ENCODE assay signal across 8 cellular contexts in the genomic region with DNA sequence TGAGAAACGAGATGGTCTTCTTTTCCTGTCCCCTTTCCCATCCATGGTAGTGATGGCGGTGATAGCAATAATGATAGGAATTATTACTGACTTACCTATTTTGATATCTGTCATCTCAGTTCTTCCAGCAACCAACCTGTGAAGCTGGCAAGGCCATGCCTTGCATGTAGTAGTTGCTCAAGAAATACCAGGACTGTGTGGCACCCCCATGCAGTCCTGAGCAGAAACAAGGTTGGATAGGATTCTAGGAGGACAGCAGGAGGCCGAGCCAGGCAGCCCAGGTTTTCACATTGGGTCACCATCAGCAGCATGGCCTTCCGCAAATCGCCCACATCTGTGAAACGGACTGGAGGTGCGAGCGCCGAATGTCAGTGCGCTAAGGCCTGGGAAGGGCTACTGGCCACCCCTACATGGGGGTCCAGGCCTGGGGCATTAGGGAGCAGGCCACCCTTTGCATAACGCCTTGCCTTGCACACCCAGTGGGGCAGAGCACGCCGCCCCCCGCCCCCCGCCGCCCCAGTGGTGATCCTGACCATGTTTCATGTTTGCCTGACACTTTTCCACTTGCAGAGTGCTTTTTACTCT. TPM values are rescaled to one million over a fixed set of nuclear protein-coding genes. Genes with fewer than 3 reads are reported as not detected.
DNase-seq lines count a peak whose midpoint lies in the region; ATAC-seq and TF ChIP-seq lines count a peak whose summit lies in the region.

No MANE protein-coding gene starts in this region.

- no peak for ATAC-seq in body of pancreas
- no peak for ATAC-seq in upper lobe of left lung (ENCODE audit: low FRiP score in 2 of 2)
- ATAC-seq in GM18519 (IDR thresholded peaks at IDR 0.05; ENCODE audit: low FRiP score, unreplicated experiment) = no peak

- H3K9me3 Mint-ChIP-seq in activated naive CD4-positive, alpha-beta T cell treated with anti-CD3 and anti-CD28 coated beads, Interleukin-2, amount 10 ng/mL, durations not matched to agents 7 days and 5 days = no peaks in the 10 kb centered on the region

- H3K36me3 Mint-ChIP-seq in activated naive CD4-positive, alpha-beta T cell treated with anti-CD3 and anti-CD28 coated beads, Interleukin-2, amount 10 ng/mL, durations not matched to agents 7 days and 5 days = peaks cover 56% of the 10 kb centered on the region

- peaks cover 2% of the 10 kb centered on the region for H3F3A ChIP-seq in SK-N-SH (replicated peaks; ENCODE audit: insufficient read depth)

- no peaks in the 10 kb centered on the region for H3K27me3 Mint-ChIP-seq in activated naive CD4-positive, alpha-beta T cell treated with anti-CD3 and anti-CD28 coated beads, Interleukin-2, amount 10 ng/mL, durations not matched to agents 7 days and 5 days

- CTCF ChIA-PET in activated naive CD4-positive, alpha-beta T cell treated with anti-CD3 and anti-CD28 coated beads, Interleukin-2, amount 10 ng/mL, durations not matched to agents 7 days and 5 days (lab: Charles Lee) = interaction anchor here (0.9 to 3.3 kb wide), 7 partner anchors 9 to 49 kb away, joined by 3 to 22 read pairs (median 8); no protein-coding TSS in a partner anchor
- CTCF ChIA-PET in SK-N-SH (lab: Yijun Ruan, JAX) = interaction anchor here (1.0 to 10.0 kb wide), 3 partner anchors 34 to 77 kb away, joined by 3 to 274 read pairs (median 4); a partner anchor contains a TSS

- H2AFZ ChIP-seq in SK-N-SH (ENCODE audit: low read depth) = no peak overlapping the region

- H3K27ac Mint-ChIP-seq in activated naive CD4-positive, alpha-beta T cell treated with anti-CD3 and anti-CD28 coated beads, Interleukin-2, amount 10 ng/mL, durations not matched to agents 7 days and 5 days = peak overlapping the region; percentile 98

- no peaks in the 10 kb centered on the region for H3K9me3 ChIP-seq in body of pancreas
- H3K9me3 ChIP-seq in muscle layer of duodenum (ENCODE audit: control insufficient read depth in 1 of 2, low read length in 2 of 2) = no peaks in the 10 kb centered on the region
- no peaks in the 10 kb centered on the region for H3K9me3 ChIP-seq in upper lobe of left lung
- H3K9me3 ChIP-seq in SK-N-SH = no peaks in the 10 kb centered on the region

- H3K27me3 ChIP-seq in body of pancreas (no peaks in the 10 kb centered on the region), muscle layer of duodenum (ENCODE audit: low read depth, low read length) (no peaks in the 10 kb centered on the region), upper lobe of left lung (no peaks in the 10 kb centered on the region), SK-N-SH (ENCODE audit: insufficient read depth) (no peaks in the 10 kb centered on the region)

- H3K4me1 ChIP-seq in body of pancreas (peaks cover 71% of the 10 kb centered on the region), muscle layer of duodenum (ENCODE audit: control insufficient read depth in 1 of 2, insufficient read depth in 2 of 2, low read length in 2 of 2) (peaks cover 35 to 71% of the 10 kb centered on the region in 2 donors), upper lobe of left lung (peaks cover 69 to 72% (median 70%) of the 10 kb centered on the region in 4 donors), SK-N-SH (ENCODE audit: control insufficient read depth in 1 of 2, insufficient read depth in 2 of 2, low read depth in 1 of 2, low read length in 1 of 2) (peaks cover 4 to 23% of the 10 kb centered on the region in 2 experiments; a peak in 2 of 4 replicates)

- no peak for TF ChIP-seq RAD21 in SK-N-SH (IDR thresholded peaks at IDR 0.05; ENCODE audit: low read length)

- H3K4me1 Mint-ChIP-seq in activated naive CD4-positive, alpha-beta T cell treated with anti-CD3 and anti-CD28 coated beads, Interleukin-2, amount 10 ng/mL, durations not matched to agents 7 days and 5 days = peaks cover 73% of the 10 kb centered on the region

- intact Hi-C loops in body of pancreas (cut with DNase I) = no loop called here

- H3K27ac ChIP-seq in body of pancreas (peak overlapping the region in 3 of 4 donors; percentile 75 to 84 (median 83)), muscle layer of duodenum (ENCODE audit: low read length) (peak overlapping the region; percentile 88), upper lobe of left lung (peak overlapping the region; percentile 80 to 99 (median 94)), SK-N-SH (ENCODE audit: low read depth in 2 of 2, low read length in 1 of 2) (no peak overlapping the region)

- H3K4me2 ChIP-seq in SK-N-SH = no peak overlapping the region

- peaks cover 33% of the 10 kb centered on the region for H4K20me1 ChIP-seq in SK-N-SH (ENCODE audit: insufficient read depth)

- 71 to 84% methylated on average over 12 to 14 of the region's 16 CpGs for WGBS in body of pancreas, 2 donors
- 74 to 86% methylated on average over 14 to 15 of the region's 16 CpGs for WGBS in upper lobe of left lung, 2 donors
- WGBS in SK-N-SH (ENCODE audit: low lambda C conversion rate) = 95% methylated on average over 7 of the region's 16 CpGs

- no peak for TF ChIP-seq CTCF in body of pancreas (IDR thresholded peaks at IDR 0.05)
- TF ChIP-seq CTCF in upper lobe of left lung (IDR thresholded peaks at IDR 0.05) = no peak
- no peak for TF ChIP-seq CTCF in SK-N-SH (IDR thresholded peaks at IDR 0.05)

- H3K79me2 ChIP-seq in SK-N-SH (ENCODE audit: insufficient read depth) = peaks cover 60% of the 10 kb centered on the region

- H3K4me3 ChIP-seq in body of pancreas (no peak overlapping the region), muscle layer of duodenum (ENCODE audit: low read depth in 1 of 2, low read length in 2 of 2) (peak overlapping the region; percentile 51 to 78), upper lobe of left lung (peak overlapping the region in 3 of 4 donors; percentile 59 to 99 (median 99)), SK-N-SH (ENCODE audit: low read depth in 2 of 2, low read length in 1 of 2) (no peak overlapping the region)

- peak; percentile 19 for DNase-seq in activated naive CD4-positive, alpha-beta T cell treated with anti-CD3 and anti-CD28 coated beads, Interleukin-2, amount 10 ng/mL, durations not matched to agents 7 days and 5 days
- no peak for DNase-seq in activated naive CD4-positive, alpha-beta T cell treated with Interleukin-2 at 50 U/mL for 16 hours
- DNase-seq in body of pancreas = peak in 1 of 4 donors; percentile 9
- DNase-seq in upper lobe of left lung = peak in 1 of 2 donors; percentile 61
- DNase-seq in activated effector memory CD4-positive, alpha-beta T cell treated with anti-CD3 and anti-CD28 coated beads, Interleukin-2, amount 50 U/mL, for 16 hours = no peak
- no peak for DNase-seq in SK-N-SH

- no peaks in the 10 kb centered on the region for H3K9me2 ChIP-seq in SK-N-SH

- TF ChIP-seq EP300 in upper lobe of left lung (IDR thresholded peaks at IDR 0.05) (no peak), SK-N-SH (IDR thresholded peaks at IDR 0.05; ENCODE audit: borderline replicate concordance in 1 of 2, low read depth in 1 of 2, low read length in 1 of 2) (no peak)

- POLR2A ChIA-PET in SK-N-SH (lab: Yijun Ruan, JAX) = no interaction called here

- no peak for TF ChIP-seq POLR2A in body of pancreas (IDR thresholded peaks at IDR 0.05)
- no peak for TF ChIP-seq POLR2A in upper lobe of left lung (IDR thresholded peaks at IDR 0.05)

- H3K9ac ChIP-seq in SK-N-SH = no peak overlapping the region

- peak overlapping the region; percentile 96 for H3K4me3 Mint-ChIP-seq in activated naive CD4-positive, alpha-beta T cell treated with anti-CD3 and anti-CD28 coated beads, Interleukin-2, amount 10 ng/mL, durations not matched to agents 7 days and 5 days

- H3K36me3 ChIP-seq in body of pancreas (replicated peaks in 1 of 2; ENCODE audit: insufficient read depth in 1 of 2, low read depth in 2 of 2) (no peaks in the 10 kb centered on the region), muscle layer of duodenum (ENCODE audit: control insufficient read depth in 1 of 2, insufficient read depth in 2 of 2, low read length in 2 of 2) (no peaks in the 10 kb centered on the region), upper lobe of left lung (peaks cover 0 to 10% (median 3%) of the 10 kb centered on the region in 4 donors), SK-N-SH (replicated peaks in 1 of 2; ENCODE audit: control insufficient read depth in 1 of 2, insufficient read depth in 2 of 2, low read length in 1 of 2) (peaks cover 0 to 8% of the 10 kb centered on the region in 2 experiments)

TF ChIP-seq in SK-N-SH, 30 proteins besides CTCF, POLR2A, EP300 and RAD21 (continues in another document):
- no peak for TF ChIP-seq TCF12 (IDR thresholded peaks at IDR 0.05)
- no peak for TF ChIP-seq TAF1 (IDR thresholded peaks at IDR 0.05; ENCODE audit: borderline replicate concordance, low read depth, low read length)
- TF ChIP-seq, protein P1, sequence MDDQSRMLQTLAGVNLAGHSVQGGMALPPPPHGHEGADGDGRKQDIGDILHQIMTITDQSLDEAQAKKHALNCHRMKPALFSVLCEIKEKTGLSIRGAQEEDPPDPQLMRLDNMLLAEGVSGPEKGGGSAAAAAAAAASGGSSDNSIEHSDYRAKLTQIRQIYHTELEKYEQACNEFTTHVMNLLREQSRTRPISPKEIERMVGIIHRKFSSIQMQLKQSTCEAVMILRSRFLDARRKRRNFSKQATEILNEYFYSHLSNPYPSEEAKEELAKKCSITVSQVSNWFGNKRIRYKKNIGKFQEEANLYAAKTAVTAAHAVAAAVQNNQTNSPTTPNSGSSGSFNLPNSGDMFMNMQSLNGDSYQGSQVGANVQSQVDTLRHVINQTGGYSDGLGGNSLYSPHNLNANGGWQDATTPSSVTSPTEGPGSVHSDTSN (IDR thresholded peaks at IDR 0.05) = no peak
- TF ChIP-seq SMC3 (IDR thresholded peaks at IDR 0.05; ENCODE audit: low read depth, low read length) = no peak
- no peak for TF ChIP-seq RXRA (IDR thresholded peaks at IDR 0.05; ENCODE audit: borderline replicate concordance, low read depth)
- TF ChIP-seq MXI1 (IDR thresholded peaks at IDR 0.05; ENCODE audit: low read depth, low read length) = no peak
- no peak for TF ChIP-seq GABPA (IDR thresholded peaks at IDR 0.05; ENCODE audit: low read depth)
- TF ChIP-seq TEAD4 (IDR thresholded peaks at IDR 0.05; ENCODE audit: borderline replicate concordance, insufficient read depth) = no peak
- no peak for TF ChIP-seq MEF2A (IDR thresholded peaks at IDR 0.05; ENCODE audit: borderline replicate concordance, low read depth)

RNA-seq across cellular contexts. Expression of a gene that starts 2.5 kb away (rescaled TPM):
- total RNA-seq in body of pancreas (10 to 100 TPM; 27.4 to 36.3 TPM), upper lobe of left lung (100 to 1,000 TPM in 4 of 6 donors, 10 to 100 TPM in 2; 76.9 to 232 (median 117) TPM)
- 44.6 and 48.5 TPM in 2 replicates for polyA plus RNA-seq in SK-N-SH (2012; rRNA removed)
- polyA plus RNA-seq in SK-N-SH (2012; cell fraction: cytosol; rRNA removed) = 19.5 and 33.5 TPM in 2 replicates
- 106 and 118 TPM in 2 replicates for polyA plus RNA-seq in SK-N-SH (2012; cell fraction: nucleus; rRNA removed)

RNA-seq across cellular contexts. Expression of a gene that starts 20.3 kb away (rescaled TPM):
- 10 to 100 TPM; 18.2 to 39.6 TPM for total RNA-seq in body of pancreas
- total RNA-seq in upper lobe of left lung = 100 to 1,000 TPM in 2 of 6 donors, 10 to 100 TPM in 4; 47.4 to 221 (median 78.3) TPM
- 50.2 and 51.4 TPM in 2 replicates for polyA plus RNA-seq in SK-N-SH (2012; rRNA removed)
- polyA plus RNA-seq in SK-N-SH (2012; cell fraction: cytosol; rRNA removed) = 17.8 and 26.1 TPM in 2 replicates
- 163 and 206 TPM in 2 replicates for polyA plus RNA-seq in SK-N-SH (2012; cell fraction: nucleus; rRNA removed)

RNA-seq across cellular contexts. Expression of a gene that starts 34.6 kb away (rescaled TPM):
- total RNA-seq in body of pancreas (10 to 100 TPM; 16.2 to 30.6 TPM), upper lobe of left lung (10 to 100 TPM; 35.9 to 99.2 (median 53.8) TPM)
- polyA plus RNA-seq in SK-N-SH (2012; rRNA removed) = 13.5 and 17.1 TPM in 2 replicates
- 4.0 and 7.0 TPM in 2 replicates for polyA plus RNA-seq in SK-N-SH (2012; cell fraction: cytosol; rRNA removed)
- 73.4 and 77.8 TPM in 2 replicates for polyA plus RNA-seq in SK-N-SH (2012; cell fraction: nucleus; rRNA removed)

Comparison
In these comparisons a context has a peak if more than half of its experiments do, and no peak if none do; other contexts are left out.
1. H3K27ac ChIP-seq: peak in body of pancreas (3 of 4), muscle layer of duodenum (single experiment) and upper lobe of left lung (4 of 4); none in SK-N-SH (0 of 2).
2. H3K4me3 ChIP-seq: peak in muscle layer of duodenum (2 of 2) and upper lobe of left lung (3 of 4); none in body of pancreas (0 of 2) and SK-N-SH (0 of 2).